Comparison of ENCODE assay signal across 1 cellular context in genomic region chr10:95815701-95816100, GRCh38.
TF ChIP-seq lines count a peak whose summit lies in the region.

No MANE protein-coding gene starts in this region.

TF ChIP-seq in IMR-90, 13 proteins besides CTCF, POLR2A, EP300 and RAD21:
- no peak for TF ChIP-seq SMC3 (IDR thresholded peaks at IDR 0.05; ENCODE audit: low read depth, low read length)
- TF ChIP-seq MXI1 (IDR thresholded peaks at IDR 0.05; ENCODE audit: borderline replicate concordance, low read depth, low read length), result no peak
- TF ChIP-seq FOS (IDR thresholded peaks at IDR 0.05; ENCODE audit: low read depth, low read length), result no peak
- no peak for TF ChIP-seq MAFK (IDR thresholded peaks at IDR 0.05; ENCODE audit: low read depth, low read length)
- no peak for TF ChIP-seq USF2 (IDR thresholded peaks at IDR 0.05; ENCODE audit: low read depth, low read length)
- no peak for TF ChIP-seq RCOR1 (IDR thresholded peaks at IDR 0.05; ENCODE audit: insufficient replicate concordance, low read length)
- TF ChIP-seq BHLHE40 (IDR thresholded peaks at IDR 0.05; ENCODE audit: low read depth, low read length), result no peak
- TF ChIP-seq RFX5 (IDR thresholded peaks at IDR 0.05; ENCODE audit: low read depth, low read length), result no peak
- TF ChIP-seq ELK1 (IDR thresholded peaks at IDR 0.05; ENCODE audit: borderline replicate concordance, low read depth, low read length), result no peak
- no peak for TF ChIP-seq CEBPB (IDR thresholded peaks at IDR 0.05; ENCODE audit: low read depth, low read length)
- no peak for TF ChIP-seq MAZ (IDR thresholded peaks at IDR 0.05; ENCODE audit: borderline replicate concordance, low read depth, low read length)
- TF ChIP-seq NFE2L2 (IDR thresholded peaks at IDR 0.05; ENCODE audit: low read depth, low read length), result no peak
- no peak for TF ChIP-seq CHD1 (IDR thresholded peaks at IDR 0.05; ENCODE audit: low read depth, low read length)
TF ChIP-seq in IMR-90: peak in this region for 0.
